ENCODE assay signal across 8 cellular contexts in genomic region chr14:35046751-35047536, GRCh38. TPM values are rescaled to one million over a fixed set of nuclear protein-coding genes. Genes with fewer than 3 reads are reported as not detected.
DNase-seq lines count a peak whose midpoint lies in the region; ATAC-seq and TF ChIP-seq lines count a peak whose summit lies in the region.

No MANE protein-coding gene starts in this region.

- WGBS in IMR-90 (ENCODE audit: extremely low coverage in 2 of 2, insufficient read length in 1 of 2), 2 experiments, result 20% methylated on average over 1 of the region's 23 CpGs; no CpG with 5 or more reads in 1 of the 2 experiments

- H3K4me3 ChIP-seq in IMR-90 (ENCODE audit: insufficient read depth, low read depth, low read length) (peak overlapping the region; percentile 79), muscle layer of colon (ENCODE audit: low read depth in 1 of 2, low read length in 2 of 2) (peak overlapping the region; percentile 90 to 93)

- in situ Hi-C loops in IMR-90 (cut with MboI; ENCODE audit: low sequenced_read_pairs), result no loop called here

- H2AK9ac ChIP-seq in IMR-90 (replicated peaks; ENCODE audit: low read depth, low read length, poor library complexity), result peak overlapping the region; percentile 95

- H4K5ac ChIP-seq in IMR-90 (ENCODE audit: low read depth, low read length), result peak overlapping the region; percentile 42

- CTCF ChIA-PET in IMR-90 (lab: Yijun Ruan, JAX) (interaction anchor here (1.5 kb wide), 1 partner anchor 22 kb away, joined by 3 read pairs; no protein-coding TSS in a partner anchor), T-cell (lab: Charles Lee) (interaction anchor here in 1 of 2 donors (0.6 to 2.8 kb wide), 9 partner anchors 25 to 511 kb away, joined by 4 to 15 read pairs (median 5); partner anchors contain the start of genes NFKBIA and SRP54)

- H3K4me1 Mint-ChIP-seq in T-cell, result peaks cover 25 to 31% (median 27%) of the 10 kb centered on the region in 3 donors
- peaks cover 7% of the 10 kb centered on the region for H3K4me1 Mint-ChIP-seq in endothelial cell (ENCODE audit: unreplicated experiment)

- POLR2A ChIA-PET in IMR-90 (lab: Charles Lee; ENCODE audit: unreplicated experiment), result no interaction called here
- POLR2A ChIA-PET in T-cell (lab: Charles Lee), result interaction anchor here (0.5 to 3.0 kb wide), 30 partner anchors 12 to 444 kb away, joined by 3 to 58 read pairs (median 4); partner anchors contain the start of genes PPP2R3C (in 2 of the 2), SRP54 (in 2 of the 2), BAZ1A (in 1 of the 2) and NFKBIA (in 1 of the 2)

- H2BK20ac ChIP-seq in IMR-90 (ENCODE audit: low read depth, low read length), result no peak overlapping the region

- dilution Hi-C loops in IMR-90 (cut with HindIII; ENCODE audit: low sequenced_read_pairs, unreplicated experiment), result no loop called here

- H2BK15ac ChIP-seq in IMR-90 (ENCODE audit: low read depth, low read length), result no peak overlapping the region

- H2BK120ac ChIP-seq in IMR-90 (ENCODE audit: low read depth, low read length), result peak overlapping the region; percentile 80

- no peak for TF ChIP-seq RAD21 in IMR-90 (IDR thresholded peaks at IDR 0.05; ENCODE audit: low read length)

- peaks cover 12 to 53% of the 10 kb centered on the region in 2 experiments for H3K79me1 ChIP-seq in IMR-90 (ENCODE audit: low read depth in 1 of 2, low read length in 2 of 2)

- no TSS peak for BruUV-seq in IMR-90 (replicated peaks; lab: Mats Ljungman, UMichigan)

- H4K20me1 ChIP-seq in IMR-90 (ENCODE audit: insufficient read depth, low read length), result no peaks in the 10 kb centered on the region

- no peak for TF ChIP-seq CTCF in IMR-90 (conservative IDR thresholded peaks at IDR 0.05; ENCODE audit: low read depth, low read length)
- TF ChIP-seq CTCF in endothelial cell (IDR thresholded peaks at IDR 0.05; ENCODE audit: unreplicated experiment), result no peak

- peak overlapping the region; percentile 93 to 95 for H3K27ac Mint-ChIP-seq in T-cell
- peak overlapping the region; percentile 61 for H3K27ac Mint-ChIP-seq in endothelial cell (ENCODE audit: unreplicated experiment)

- peak overlapping the region; percentile 81 to 96; a peak in 2 of 4 replicates for H4K8ac ChIP-seq in IMR-90 (ENCODE audit: low read depth in 2 of 2, low read length in 2 of 2)

- H3K4ac ChIP-seq in IMR-90 (ENCODE audit: low read depth, low read length), result peak overlapping the region; percentile 96

- peak overlapping the region; percentile 38; the same call in 1 of the 2 replicates for H3K56ac ChIP-seq in IMR-90 (ENCODE audit: extremely low read depth, insufficient read depth, low read length)

- peak overlapping the region; percentile 93 for H4K91ac ChIP-seq in IMR-90 (ENCODE audit: insufficient read depth, low read depth, low read length)

- peak overlapping the region; percentile 95 for H2AFZ ChIP-seq in IMR-90 (replicated peaks; ENCODE audit: low read length, poor library complexity)

- peaks cover 2% of the 10 kb centered on the region; the same call in 1 of the 2 replicates for H3K4me1 ChIP-seq in IMR-90 (ENCODE audit: control insufficient read depth, insufficient read depth, low read length)
- peaks cover 19% of the 10 kb centered on the region for H3K4me1 ChIP-seq in muscle layer of colon (ENCODE audit: insufficient read depth, low read length)

- peak; percentile 68 for DNase-seq in NK-92 treated with Interleukin-12 subunit alpha and Interleukin-12 subunit beta, amount 100 ng/mL, for 24 hours (lab: John Stamatoyannopoulos, UW)
- DNase-seq in NK-92 (lab: John Stamatoyannopoulos, UW; ENCODE audit: unreplicated experiment) (no peak), IMR-90 (peak; percentile 4), T-cell (peak in 7 of 34 experiments; percentile 10 to 46 (median 29)), endothelial cell (ENCODE audit: low spot score) (no peak)

- H3K36me3 ChIP-seq in IMR-90 (ENCODE audit: control insufficient read depth, insufficient read depth, low read length) (peaks cover 3% of the 10 kb centered on the region; the same call in 1 of the 2 replicates), muscle layer of colon (ENCODE audit: insufficient read depth, low read length) (no peaks in the 10 kb centered on the region)

- peak overlapping the region; percentile 94 for H3K4me2 ChIP-seq in IMR-90 (ENCODE audit: low read depth, low read length)

- H3K27me3 Mint-ChIP-seq in T-cell (no peaks in the 10 kb centered on the region), endothelial cell (ENCODE audit: unreplicated experiment) (no peaks in the 10 kb centered on the region)

- H3K27ac ChIP-seq in IMR-90 (ENCODE audit: insufficient read depth, low read length) (peak overlapping the region; percentile 97), muscle layer of colon (ENCODE audit: low read depth, low read length) (peak overlapping the region; percentile 89)

- H3K23ac ChIP-seq in IMR-90 (ENCODE audit: low read depth, low read length), result peak overlapping the region; percentile 71; the same call in 1 of the 2 replicates

- peak overlapping the region; percentile 72 for H3K14ac ChIP-seq in IMR-90 (replicated peaks; ENCODE audit: low read depth, low read length)

- H3K4me3 Mint-ChIP-seq in T-cell (peak overlapping the region; percentile 73 to 88 (median 85)), endothelial cell (ENCODE audit: unreplicated experiment) (peak overlapping the region; percentile 90)

- H3K36me3 Mint-ChIP-seq in T-cell (peaks cover 14% of the 10 kb centered on the region), endothelial cell (ENCODE audit: low read depth, unreplicated experiment) (no peaks in the 10 kb centered on the region)

- peaks cover 4% of the 10 kb centered on the region; the same call in 1 of the 2 replicates for H3K9me1 ChIP-seq in IMR-90 (ENCODE audit: insufficient read depth, low read length)

- no peaks in the 10 kb centered on the region for H3K9me3 ChIP-seq in IMR-90 (ENCODE audit: control insufficient read depth, insufficient read depth, low read length)
- no peaks in the 10 kb centered on the region for H3K9me3 ChIP-seq in muscle layer of colon (ENCODE audit: low read length)

- no peaks in the 10 kb centered on the region for H3K27me3 ChIP-seq in IMR-90 (ENCODE audit: control insufficient read depth, insufficient read depth, low read length)
- H3K27me3 ChIP-seq in muscle layer of colon (ENCODE audit: control insufficient read depth in 1 of 2, insufficient read depth in 2 of 2, low read length in 2 of 2), result no peaks in the 10 kb centered on the region

- H3K9me3 Mint-ChIP-seq in T-cell (no peaks in the 10 kb centered on the region), endothelial cell (ENCODE audit: unreplicated experiment) (no peaks in the 10 kb centered on the region)

- peak overlapping the region; percentile 95 for H3K9ac ChIP-seq in IMR-90 (ENCODE audit: low read depth, low read length)
- peak overlapping the region; percentile 87 for H3K9ac ChIP-seq in muscle layer of colon (ENCODE audit: low read length)

- H2BK5ac ChIP-seq in IMR-90 (ENCODE audit: low read depth, low read length, poor library complexity, severe bottlenecking), result peak overlapping the region; percentile 95

- H2AK5ac ChIP-seq in IMR-90 (ENCODE audit: low read depth, low read length), result peak overlapping the region; percentile 77; the same call in 1 of the 2 replicates

- H3K18ac ChIP-seq in IMR-90 (ENCODE audit: low read depth, low read length), result peak overlapping the region; percentile 42

- intact Hi-C loops in IMR-90 (cut with micrococcal nuclease), result loop anchor here (10.0 kb wide), 1 partner anchor 368 kb away; no protein-coding TSS in a partner anchor

- TF ChIP-seq POLR2A in IMR-90 (IDR thresholded peaks at IDR 0.05; ENCODE audit: low read depth, low read length), result no peak

- ATAC-seq in GM21737 (IDR thresholded peaks at IDR 0.05; ENCODE audit: unreplicated experiment) (peak; percentile 22), IMR-90 (ENCODE audit: low read depth) (peak; percentile 12), T-cell (replicated peaks in 1 of 4) (peak in 3 of 4 experiments; percentile 6 to 10 (median 7)), GM19397 (IDR thresholded peaks at IDR 0.05; ENCODE audit: unreplicated experiment) (no peak)

TF ChIP-seq in IMR-90, 13 proteins besides CTCF, POLR2A, EP300 and RAD21 (continues in another document):
- no peak for TF ChIP-seq CEBPB (IDR thresholded peaks at IDR 0.05; ENCODE audit: low read depth, low read length)
- TF ChIP-seq RCOR1 (IDR thresholded peaks at IDR 0.05; ENCODE audit: insufficient replicate concordance, low read length), result no peak
- TF ChIP-seq CHD1 (IDR thresholded peaks at IDR 0.05; ENCODE audit: low read depth, low read length), result no peak
- TF ChIP-seq, protein P1, sequence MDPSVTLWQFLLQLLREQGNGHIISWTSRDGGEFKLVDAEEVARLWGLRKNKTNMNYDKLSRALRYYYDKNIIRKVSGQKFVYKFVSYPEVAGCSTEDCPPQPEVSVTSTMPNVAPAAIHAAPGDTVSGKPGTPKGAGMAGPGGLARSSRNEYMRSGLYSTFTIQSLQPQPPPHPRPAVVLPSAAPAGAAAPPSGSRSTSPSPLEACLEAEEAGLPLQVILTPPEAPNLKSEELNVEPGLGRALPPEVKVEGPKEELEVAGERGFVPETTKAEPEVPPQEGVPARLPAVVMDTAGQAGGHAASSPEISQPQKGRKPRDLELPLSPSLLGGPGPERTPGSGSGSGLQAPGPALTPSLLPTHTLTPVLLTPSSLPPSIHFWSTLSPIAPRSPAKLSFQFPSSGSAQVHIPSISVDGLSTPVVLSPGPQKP (IDR thresholded peaks at IDR 0.05; ENCODE audit: borderline replicate concordance, low read depth, low read length), result no peak
- no peak for TF ChIP-seq MAZ (IDR thresholded peaks at IDR 0.05; ENCODE audit: borderline replicate concordance, low read depth, low read length)
- TF ChIP-seq BHLHE40 (IDR thresholded peaks at IDR 0.05; ENCODE audit: low read depth, low read length), result no peak
- no peak for TF ChIP-seq NFE2L2 (IDR thresholded peaks at IDR 0.05; ENCODE audit: low read depth, low read length)
- TF ChIP-seq MXI1 (IDR thresholded peaks at IDR 0.05; ENCODE audit: borderline replicate concordance, low read depth, low read length), result no peak
- TF ChIP-seq FOS (IDR thresholded peaks at IDR 0.05; ENCODE audit: low read depth, low read length), result no peak
- no peak for TF ChIP-seq MAFK (IDR thresholded peaks at IDR 0.05; ENCODE audit: low read depth, low read length)
- TF ChIP-seq, protein P2, sequence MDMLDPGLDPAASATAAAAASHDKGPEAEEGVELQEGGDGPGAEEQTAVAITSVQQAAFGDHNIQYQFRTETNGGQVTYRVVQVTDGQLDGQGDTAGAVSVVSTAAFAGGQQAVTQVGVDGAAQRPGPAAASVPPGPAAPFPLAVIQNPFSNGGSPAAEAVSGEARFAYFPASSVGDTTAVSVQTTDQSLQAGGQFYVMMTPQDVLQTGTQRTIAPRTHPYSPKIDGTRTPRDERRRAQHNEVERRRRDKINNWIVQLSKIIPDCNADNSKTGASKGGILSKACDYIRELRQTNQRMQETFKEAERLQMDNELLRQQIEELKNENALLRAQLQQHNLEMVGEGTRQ (IDR thresholded peaks at IDR 0.05; ENCODE audit: low read depth, low read length), result no peak

RNA-seq across cellular contexts. Expression of gene FAM177A1, which starts 0.9 kb away (rescaled TPM):
- 18.5 and 35.8 TPM in 2 replicates for total RNA-seq in IMR-90 (2012; rRNA removed)
- polyA plus RNA-seq in IMR-90 (2012; rRNA removed), result 29.4 and 33.4 TPM in 2 replicates
- polyA plus RNA-seq in IMR-90 (2012; cell fraction: cytosol; rRNA removed), result 13.2 and 22.8 TPM in 2 replicates
- 6.0 and 19.0 TPM in 2 replicates for polyA plus RNA-seq in IMR-90 (2012; cell fraction: nucleus; rRNA removed; ENCODE audit: low replicate concordance)
- total RNA-seq in T-cell, result 100 to 1,000 TPM in 2 of 5 donors, 10 to 100 TPM in 3; 35.7 to 141 (median 38.7) TPM
- total RNA-seq in endothelial cell (ENCODE audit: unreplicated experiment), result 25.6 TPM

Comparison
In these comparisons a context has a peak if more than half of its experiments do, and no peak if none do; other contexts are left out.
1. DNase-seq: peak in NK-92 treated with Interleukin-12 subunit alpha and Interleukin-12 subunit beta, amount 100 ng/mL, for 24 hours (single experiment) and IMR-90 (single experiment); none in NK-92 (single experiment) and endothelial cell (single experiment).